ENCODE assay signal across 7 cellular contexts in genomic region chr6:1524040-1524480, GRCh38.
DNase-seq lines count a peak whose midpoint lies in the region; ATAC-seq and TF ChIP-seq lines count a peak whose summit lies in the region.

No MANE protein-coding gene starts in this region.

- peaks cover 7% of the 10 kb centered on the region for H3K4me1 ChIP-seq in endodermal cell (ENCODE audit: control insufficient read depth, insufficient read depth, low read length)

- H3K36me3 Mint-ChIP-seq in activated CD8-positive, alpha-beta memory T cell treated with anti-CD3 and anti-CD28 coated beads, Interleukin-2, amount 10 ng/mL, durations not matched to agents 7 days and 5 days: no peaks in the 10 kb centered on the region
- H3K36me3 Mint-ChIP-seq in endodermal cell (ENCODE audit: low read depth): no peaks in the 10 kb centered on the region

- DNase-seq in HuH-7 (ENCODE audit: low spot score) (peak; percentile 81), endodermal cell (peak; percentile 94), midbrain (lab: John Stamatoyannopoulos, UW) (peak; percentile 36), NCI-H524 treated with DMSO at 0.1 percent for 48 hours (lab: John Stamatoyannopoulos, UW) (no peak)
- DNase-seq in activated CD8-positive, alpha-beta memory T cell treated with anti-CD3 and anti-CD28 coated beads, Interleukin-2, amount 10 ng/mL, durations not matched to agents 7 days and 5 days: peak; percentile 80
- DNase-seq in stimulated activated CD8-positive, alpha-beta memory T cell treated with anti-CD3 and anti-CD28 coated beads, Interleukin-4, amount 100 ng/mL, for 24 hours (ENCODE audit: low read depth): peak; percentile 65

- H3K4me3 Mint-ChIP-seq in activated CD8-positive, alpha-beta memory T cell treated with anti-CD3 and anti-CD28 coated beads, Interleukin-2, amount 10 ng/mL, durations not matched to agents 7 days and 5 days: peak overlapping the region; percentile 25
- no peak overlapping the region for H3K4me3 Mint-ChIP-seq in endodermal cell

- peak; percentile 82 for ATAC-seq in activated CD8-positive, alpha-beta memory T cell treated with anti-CD3 and anti-CD28 coated beads, Interleukin-2, amount 10 ng/mL, durations not matched to agents 7 days and 5 days
- no peak for ATAC-seq in HG02798 (IDR thresholded peaks at IDR 0.05; ENCODE audit: poor library complexity, unreplicated experiment)

- peaks cover 26% of the 10 kb centered on the region for H3K4me1 Mint-ChIP-seq in activated CD8-positive, alpha-beta memory T cell treated with anti-CD3 and anti-CD28 coated beads, Interleukin-2, amount 10 ng/mL, durations not matched to agents 7 days and 5 days
- H3K4me1 Mint-ChIP-seq in endodermal cell: peaks cover 13% of the 10 kb centered on the region

- peaks cover 58% of the 10 kb centered on the region for H3K27me3 ChIP-seq in endodermal cell (ENCODE audit: control insufficient read depth, insufficient read depth, low read length, poor library complexity, severe bottlenecking)

- CTCF ChIA-PET in activated CD8-positive, alpha-beta memory T cell treated with anti-CD3 and anti-CD28 coated beads, Interleukin-2, amount 10 ng/mL, durations not matched to agents 7 days and 5 days (lab: Charles Lee): interaction anchor here (0.7 to 2.2 kb wide), 15 partner anchors 8 to 713 kb away, joined by 3 to 22 read pairs (median 4); no protein-coding TSS in a partner anchor

- H3K27ac Mint-ChIP-seq in activated CD8-positive, alpha-beta memory T cell treated with anti-CD3 and anti-CD28 coated beads, Interleukin-2, amount 10 ng/mL, durations not matched to agents 7 days and 5 days: peak overlapping the region; percentile 75
- no peak overlapping the region for H3K27ac Mint-ChIP-seq in endodermal cell

- no peak overlapping the region for H3K27ac ChIP-seq in endodermal cell (ENCODE audit: low read depth, low read length)

- H3K9me3 ChIP-seq in endodermal cell (ENCODE audit: control insufficient read depth, low read length): no peaks in the 10 kb centered on the region

- H3K27me3 Mint-ChIP-seq in activated CD8-positive, alpha-beta memory T cell treated with anti-CD3 and anti-CD28 coated beads, Interleukin-2, amount 10 ng/mL, durations not matched to agents 7 days and 5 days: peaks cover 15% of the 10 kb centered on the region
- peaks cover 79% of the 10 kb centered on the region for H3K27me3 Mint-ChIP-seq in endodermal cell (ENCODE audit: insufficient read depth)

- 55 to 58% methylated on average over 14 to 37 of the region's 37 CpGs for WGBS in endodermal cell (ENCODE audit: insufficient coverage in 1 of 2, insufficient read length in 1 of 2), 2 experiments

- no peaks in the 10 kb centered on the region for H3K36me3 ChIP-seq in endodermal cell (ENCODE audit: control insufficient read depth, insufficient read depth, low read length)

- no peak overlapping the region for H3K4me3 ChIP-seq in endodermal cell (ENCODE audit: low read length)

- H3K9ac ChIP-seq in endodermal cell (ENCODE audit: extremely low read depth, low read length, poor library complexity, severe bottlenecking): no peak overlapping the region

- H3K9me3 Mint-ChIP-seq in activated CD8-positive, alpha-beta memory T cell treated with anti-CD3 and anti-CD28 coated beads, Interleukin-2, amount 10 ng/mL, durations not matched to agents 7 days and 5 days (ENCODE audit: low read depth): no peaks in the 10 kb centered on the region
- H3K9me3 Mint-ChIP-seq in endodermal cell: peaks cover 1% of the 10 kb centered on the region

- peak; percentile 94 for TF ChIP-seq CTCF in endodermal cell (conservative IDR thresholded peaks at IDR 0.05)
